Comparison of ENCODE assay signal across 24 cellular contexts in genomic region chr2:32836961-32837360, GRCh38.
DNase-seq lines count a peak whose midpoint lies in the region; ATAC-seq, FAIRE-seq and TF ChIP-seq lines count a peak whose summit lies in the region.
"Had no signal": no experiment of that assay in that cellular context is flagged by ENCODE, and none has a peak within 500 bp of the region (broad histone marks: within the 10 kb centered on the region; RNA-seq: fewer than 3 reads in every experiment).

No MANE protein-coding gene starts in this region.

- WGBS in SK-N-SH (ENCODE audit: low lambda C conversion rate): 69% methylated on average over 5 of the region's 5 CpGs

- dilution Hi-C loops in endothelial cell of umbilical vein (cut with MboI; ENCODE audit: extremely low pct_ligation_motif_present, low sequenced_read_pairs): no loop called here

- TF ChIP-seq CTCF in Caco-2 (IDR thresholded peaks at IDR 0.05; ENCODE audit: insufficient read depth in 1 of 2, low read depth in 1 of 2, low read length in 1 of 2, severe bottlenecking in 1 of 2, unreplicated experiment in 1 of 2): no peak
- TF ChIP-seq CTCF in SK-N-SH (IDR thresholded peaks at IDR 0.05): no peak
- TF ChIP-seq CTCF in endothelial cell of umbilical vein (IDR thresholded peaks at IDR 0.05; ENCODE audit: extremely low read depth in 1 of 2, insufficient read depth in 1 of 2, low read depth in 1 of 2, low read length in 2 of 2): no peak
- TF ChIP-seq CTCF in nephron (IDR thresholded peaks at IDR 0.05; ENCODE audit: unreplicated experiment in 3 of 3): no peak

- H3K4me2 ChIP-seq in SK-N-SH (no peak overlapping the region), endothelial cell of umbilical vein (ENCODE audit: insufficient read depth, low read length) (no peak overlapping the region)
- H3K4me2 ChIP-seq: PC-9 had no signal

- POLR2A ChIA-PET in Caco-2 (lab: Charles Lee) (no interaction called here), SK-N-SH (lab: Yijun Ruan, JAX) (interaction anchor here (0.8 kb wide), 1 partner anchor 13 kb away, joined by 3 read pairs; no protein-coding TSS in a partner anchor), endothelial cell of umbilical vein (lab: Charles Lee) (no interaction called here)

- DNase-seq in Caco-2 (peak; percentile 26 to 51), SK-N-SH (peak; percentile 65), endothelial cell of umbilical vein (ENCODE audit: low read depth, low spot score) (peak; percentile 6), NCI-H446 (lab: John Stamatoyannopoulos, UW) (no peak), hippocampal formation (lab: John Stamatoyannopoulos, UW) (no peak), cerebellar nuclear complex (lab: John Stamatoyannopoulos, UW) (no peak)
- DNase-seq: AML-193; CD8-positive, alpha-beta memory T cell; EL; H7; HFFc6; NCI-H1092 treated with DMSO at 0.1 percent for 48 hours; NCI-H146; NCI-H2029; NCI-H2227 treated with DMSO at 0.1 percent for 48 hours; NCI-H524; NCI-H774; PC-9; RPMI8226; SHP77 had no signal

- H4K20me1 ChIP-seq in SK-N-SH (ENCODE audit: insufficient read depth) (no peaks in the 10 kb centered on the region), endothelial cell of umbilical vein (replicated peaks; ENCODE audit: control insufficient read depth, extremely low read depth, insufficient read depth, low read length) (no peaks in the 10 kb centered on the region)

- H3K9me3 ChIP-seq in Caco-2 (no peaks in the 10 kb centered on the region), SK-N-SH (no peaks in the 10 kb centered on the region), endothelial cell of umbilical vein (replicated peaks; ENCODE audit: control insufficient read depth, insufficient read depth, low read length) (no peaks in the 10 kb centered on the region)

- H3K9me3 Mint-ChIP-seq in Caco-2 (ENCODE audit: unreplicated experiment) (peaks cover 15% of the 10 kb centered on the region), nephron (no peaks in the 10 kb centered on the region)
- H3K9me3 Mint-ChIP-seq: HFFc6 had no signal

- H3K27ac Mint-ChIP-seq in Caco-2 (ENCODE audit: unreplicated experiment): peak overlapping the region; percentile 79
- peak overlapping the region in 2 of 3 experiments; percentile 9 to 54 for H3K27ac Mint-ChIP-seq in nephron
- H3K27ac Mint-ChIP-seq: CD8-positive, alpha-beta memory T cell; HFFc6 had no signal

- peaks cover 11% of the 10 kb centered on the region for H3F3A ChIP-seq in SK-N-SH (replicated peaks; ENCODE audit: insufficient read depth)

- H3K27me3 Mint-ChIP-seq in Caco-2 (ENCODE audit: insufficient read depth, unreplicated experiment) (no peaks in the 10 kb centered on the region), nephron (ENCODE audit: low read depth) (no peaks in the 10 kb centered on the region)
- H3K27me3 Mint-ChIP-seq: CD8-positive, alpha-beta memory T cell had no signal

- H3K4me1 Mint-ChIP-seq in Caco-2 (ENCODE audit: low read depth, unreplicated experiment) (peaks cover 55% of the 10 kb centered on the region), nephron (peaks cover 50% of the 10 kb centered on the region)

- H3K27me3 ChIP-seq in Caco-2 (replicated peaks; ENCODE audit: control insufficient read depth, insufficient read depth, low read length) (no peaks in the 10 kb centered on the region), SK-N-SH (ENCODE audit: insufficient read depth) (no peaks in the 10 kb centered on the region), endothelial cell of umbilical vein (ENCODE audit: control insufficient read depth in 2 of 2, insufficient read depth in 2 of 2, low read length in 2 of 2) (peaks cover 0 to 6% of the 10 kb centered on the region in 2 experiments)

- BruUV-seq in Caco-2 (replicated peaks; lab: Mats Ljungman, UMichigan): no TSS peak
- no TSS peak for BruUV-seq in endothelial cell of umbilical vein (replicated peaks; lab: Mats Ljungman, UMichigan)

- H3K9me1 ChIP-seq in endothelial cell of umbilical vein (replicated peaks; ENCODE audit: control insufficient read depth, extremely low read depth, insufficient read depth, low read length): no peaks in the 10 kb centered on the region

- peak overlapping the region in 1 of 2 experiments; percentile 30; a peak in 2 of 4 replicates for H3K27ac ChIP-seq in SK-N-SH (ENCODE audit: low read depth in 2 of 2, low read length in 1 of 2)
- H3K27ac ChIP-seq in endothelial cell of umbilical vein (ENCODE audit: insufficient read depth, low read depth, low read length): no peak overlapping the region
- H3K27ac ChIP-seq: C4-2B, PC-9, SK-N-MC had no signal

- no peak for ATAC-seq in GM21423 (IDR thresholded peaks at IDR 0.05; ENCODE audit: unreplicated experiment)

- peak; percentile 28; the same call in 1 of the 2 replicates for TF ChIP-seq RAD21 in SK-N-SH (IDR thresholded peaks at IDR 0.05; ENCODE audit: low read length)

- H3K9me2 ChIP-seq in SK-N-SH: no peaks in the 10 kb centered on the region

- no peak for FAIRE-seq in endothelial cell of umbilical vein (lab: Jason Lieb, UNC)

- no peaks in the 10 kb centered on the region for H3K36me3 ChIP-seq in Caco-2 (ENCODE audit: control insufficient read depth, insufficient read depth, low read length)
- H3K36me3 ChIP-seq in SK-N-SH (replicated peaks in 1 of 2; ENCODE audit: control insufficient read depth in 1 of 2, insufficient read depth in 2 of 2, low read length in 1 of 2): no peaks in the 10 kb centered on the region
- H3K36me3 ChIP-seq in endothelial cell of umbilical vein (ENCODE audit: control insufficient read depth in 2 of 2, extremely low read depth in 1 of 2, insufficient read depth in 2 of 2, low read length in 2 of 2): no peaks in the 10 kb centered on the region

- CTCF ChIA-PET in Caco-2 (lab: Charles Lee): interaction anchor here (1.2 kb wide), 1 partner anchor 197 kb away, joined by 3 read pairs; no protein-coding TSS in a partner anchor
- CTCF ChIA-PET in SK-N-SH (lab: Yijun Ruan, JAX): interaction anchor here (0.8 to 2.8 kb wide), 6 partner anchors 10 to 746 kb away, joined by 3 to 12 read pairs (median 5); no protein-coding TSS in a partner anchor
- CTCF ChIA-PET in endothelial cell of umbilical vein (lab: Charles Lee): no interaction called here

- peak in 1 of 2 experiments; percentile 90; a peak in 2 of 4 replicates for TF ChIP-seq EP300 in SK-N-SH (IDR thresholded peaks at IDR 0.05; ENCODE audit: borderline replicate concordance in 1 of 2, low read depth in 1 of 2, low read length in 1 of 2)

- H3K36me3 Mint-ChIP-seq in Caco-2 (ENCODE audit: insufficient read depth, unreplicated experiment) (peaks cover 4% of the 10 kb centered on the region), nephron (ENCODE audit: low read depth) (no peaks in the 10 kb centered on the region)

- H3K4me1 ChIP-seq in Caco-2 (peaks cover 42% of the 10 kb centered on the region), SK-N-SH (ENCODE audit: control insufficient read depth in 1 of 2, insufficient read depth in 2 of 2, low read depth in 1 of 2, low read length in 1 of 2) (peaks cover 9 to 31% of the 10 kb centered on the region in 2 experiments), endothelial cell of umbilical vein (ENCODE audit: control insufficient read depth, extremely low read depth, insufficient read depth, low read length) (no peaks in the 10 kb centered on the region)

- no peak for TF ChIP-seq POLR2A in endothelial cell of umbilical vein (IDR thresholded peaks at IDR 0.05; ENCODE audit: low read depth, low read length)

- no peak overlapping the region for H3K9ac ChIP-seq in SK-N-SH
- no peak overlapping the region for H3K9ac ChIP-seq in endothelial cell of umbilical vein (replicated peaks; ENCODE audit: extremely low read depth, insufficient read depth, low read length)

- H3K79me2 ChIP-seq in SK-N-SH (ENCODE audit: insufficient read depth) (no peaks in the 10 kb centered on the region), endothelial cell of umbilical vein (ENCODE audit: control insufficient read depth, insufficient read depth, low read length) (no peaks in the 10 kb centered on the region)

- no peak overlapping the region for H3K4me3 Mint-ChIP-seq in Caco-2 (ENCODE audit: unreplicated experiment)
- no peak overlapping the region for H3K4me3 Mint-ChIP-seq in nephron
- H3K4me3 Mint-ChIP-seq: CD8-positive, alpha-beta memory T cell; HFFc6 had no signal

- H3K4me3 ChIP-seq in Caco-2 (ENCODE audit: low read depth, low read length): no peak overlapping the region
- no peak overlapping the region for H3K4me3 ChIP-seq in SK-N-SH (ENCODE audit: low read depth in 2 of 2, low read length in 1 of 2)
- H3K4me3 ChIP-seq in endothelial cell of umbilical vein (replicated peaks in 1 of 3; ENCODE audit: insufficient read depth in 1 of 3, low read depth in 1 of 3, low read length in 3 of 3): no peak overlapping the region
- H3K4me3 ChIP-seq: PC-9, SK-N-MC had no signal

- intact Hi-C loops in Caco-2 (cut with micrococcal nuclease; ENCODE audit: unreplicated experiment) (loop anchor here (1.0 kb wide), 1 partner anchor 32 kb away; no protein-coding TSS in a partner anchor), endothelial cell of umbilical vein (cut with micrococcal nuclease) (no loop called here)

- H2AFZ ChIP-seq in SK-N-SH (ENCODE audit: low read depth) (no peak overlapping the region), endothelial cell of umbilical vein (ENCODE audit: low read depth, low read length) (peak overlapping the region; percentile 60)
- H2AFZ ChIP-seq: PC-9 had no signal

TF ChIP-seq in SK-N-SH, 30 proteins besides CTCF, POLR2A, EP300 and RAD21 (continues in another document):
- TF ChIP-seq TCF12 (IDR thresholded peaks at IDR 0.05) (no peak), MXI1 (IDR thresholded peaks at IDR 0.05; ENCODE audit: low read depth, low read length) (peak; percentile 62; the same call in 1 of the 2 replicates), GATA2 (CRISPR knock-in tag; IDR thresholded peaks at IDR 0.05) (peak; percentile 98), FOXJ3 (CRISPR knock-in tag; IDR thresholded peaks at IDR 0.05) (peak; percentile 88), RXRA (IDR thresholded peaks at IDR 0.05; ENCODE audit: borderline replicate concordance, low read depth) (no peak), POLR2AphosphoS5 (IDR thresholded peaks at IDR 0.05; ENCODE audit: low read depth, low read length) (no peak), RCOR1 (IDR thresholded peaks at IDR 0.05; ENCODE audit: low read length) (peak; percentile 93), NRF1 (IDR thresholded peaks at IDR 0.05; ENCODE audit: low read depth, low read length) (no peak)

TF ChIP-seq in endothelial cell of umbilical vein, 7 proteins besides CTCF, POLR2A, EP300 and RAD21 (continues in another document):
- TF ChIP-seq MYC (IDR thresholded peaks at IDR 0.05; ENCODE audit: low read depth, low read length): no peak
- TF ChIP-seq MAX (IDR thresholded peaks at IDR 0.05; ENCODE audit: insufficient read depth, insufficient read length): no peak
- no peak for TF ChIP-seq EZH2 (IDR thresholded peaks at IDR 0.05; ENCODE audit: borderline replicate concordance, low read depth, low read length, severe bottlenecking)
- TF ChIP-seq JUN (IDR thresholded peaks at IDR 0.05; ENCODE audit: borderline replicate concordance, insufficient read depth, insufficient read length, low read depth): no peak
- TF ChIP-seq FOS (IDR thresholded peaks at IDR 0.05; ENCODE audit: borderline replicate concordance, insufficient read depth, low read length): no peak
- no peak for TF ChIP-seq GATA2 (IDR thresholded peaks at IDR 0.05; ENCODE audit: insufficient read depth, insufficient read length, low read depth, low read length)

Comparison
In these comparisons a context has a peak if more than half of its experiments do, and no peak if none do; other contexts are left out.
1. DNase-seq: peak in Caco-2 (2 of 2), SK-N-SH (single experiment) and endothelial cell of umbilical vein (single experiment); none in NCI-H446 (0 of 2), hippocampal formation (0 of 2) and cerebellar nuclear complex (0 of 2).